In genomic region chr14:67420102-67420739, GRCh38 we compare ENCODE assay signal across 8 cellular contexts. TPM values are rescaled to one million over a fixed set of nuclear protein-coding genes. Genes with fewer than 3 reads are reported as not detected.
DNase-seq lines count a peak whose midpoint lies in the region; ATAC-seq and TF ChIP-seq lines count a peak whose summit lies in the region.

No MANE protein-coding gene starts in this region.

- no peak overlapping the region for H3K27ac ChIP-seq in MM.1S (ENCODE audit: low read length)

- no peak overlapping the region for H3K9ac ChIP-seq in MM.1S (ENCODE audit: low read length)

- no peaks in the 10 kb centered on the region for H3K36me3 ChIP-seq in MM.1S (replicated peaks; ENCODE audit: insufficient read depth, low read length)

- no peak overlapping the region for H2AFZ ChIP-seq in MM.1S (ENCODE audit: low read length)

- DNase-seq in GM10248 (ENCODE audit: extremely low spot score) (no peak), MM.1S (peak; percentile 43), neural crest cell (ENCODE audit: low read depth, low spot score) (no peak), ureter (ENCODE audit: low spot score) (no peak), NCI-H345 (lab: John Stamatoyannopoulos, UW) (no peak), superior temporal gyrus (ENCODE audit: extremely low spot score) (no peak)
- peak; percentile 19 for DNase-seq in activated T-helper 2 cell treated with anti-CD3 and anti-CD28 coated beads, Interferon-gamma antibody, Interleukin-2, Interleukin-4, amounts not matched to agents 10 μg/mL and 5 μg/mL and 100 μg/mL, durations not matched to agents 14 hours and 24 hours and 36 hours (ENCODE audit: low spot score)

- no peaks in the 10 kb centered on the region for H3K27me3 ChIP-seq in MM.1S (replicated peaks; ENCODE audit: insufficient read depth, low read length)

- no peaks in the 10 kb centered on the region for H3K9me3 ChIP-seq in MM.1S (replicated peaks; ENCODE audit: insufficient read depth, low read length)

- no peaks in the 10 kb centered on the region for H3K4me1 Mint-ChIP-seq in activated T-helper 2 cell treated with anti-CD3 and anti-CD28 coated beads, Interferon-gamma antibody, Interleukin-2, Interleukin-4, amounts not matched to agents 10 μg/mL and 5 μg/mL and 100 μg/mL, durations not matched to agents 14 hours and 24 hours and 36 hours (ENCODE audit: low read depth)
- H3K4me1 Mint-ChIP-seq in neural crest cell: no peaks in the 10 kb centered on the region

- peaks cover 16% of the 10 kb centered on the region for H3K27me3 Mint-ChIP-seq in activated T-helper 2 cell treated with anti-CD3 and anti-CD28 coated beads, Interferon-gamma antibody, Interleukin-2, Interleukin-4, amounts not matched to agents 10 μg/mL and 5 μg/mL and 100 μg/mL, durations not matched to agents 14 hours and 24 hours and 36 hours (ENCODE audit: low read depth)
- H3K27me3 Mint-ChIP-seq in neural crest cell (ENCODE audit: low read depth): no peaks in the 10 kb centered on the region

- no peaks in the 10 kb centered on the region for H3F3A ChIP-seq in MM.1S (ENCODE audit: insufficient read depth, low read length)

- no peak overlapping the region for H3K4me3 ChIP-seq in MM.1S (ENCODE audit: low read length)

- no peak overlapping the region for H3K4me2 ChIP-seq in MM.1S (ENCODE audit: low read depth, low read length)

- H3K36me3 Mint-ChIP-seq in activated T-helper 2 cell treated with anti-CD3 and anti-CD28 coated beads, Interferon-gamma antibody, Interleukin-2, Interleukin-4, amounts not matched to agents 10 μg/mL and 5 μg/mL and 100 μg/mL, durations not matched to agents 14 hours and 24 hours and 36 hours (ENCODE audit: low read depth): no peaks in the 10 kb centered on the region
- H3K36me3 Mint-ChIP-seq in neural crest cell (ENCODE audit: low read depth): no peaks in the 10 kb centered on the region

- no peaks in the 10 kb centered on the region for H3K9me2 ChIP-seq in MM.1S (replicated peaks; ENCODE audit: insufficient read depth, low read length)

- ATAC-seq in HG02798 (IDR thresholded peaks at IDR 0.05; ENCODE audit: poor library complexity, unreplicated experiment): no peak

- no peaks in the 10 kb centered on the region for H3K9me3 Mint-ChIP-seq in activated T-helper 2 cell treated with anti-CD3 and anti-CD28 coated beads, Interferon-gamma antibody, Interleukin-2, Interleukin-4, amounts not matched to agents 10 μg/mL and 5 μg/mL and 100 μg/mL, durations not matched to agents 14 hours and 24 hours and 36 hours
- H3K9me3 Mint-ChIP-seq in neural crest cell: no peaks in the 10 kb centered on the region

- TF ChIP-seq CTCF in GM10248 (IDR thresholded peaks at IDR 0.05; ENCODE audit: control extremely low read depth, extremely low read depth, low read depth, missing control alignments) (peak; percentile 62), MM.1S (IDR thresholded peaks at IDR 0.05; ENCODE audit: low read length) (peak; percentile 67), neural crest cell (conservative IDR thresholded peaks at IDR 0.05) (peak; percentile 34)

- intact Hi-C loops in activated T-helper 2 cell treated with anti-CD3 and anti-CD28 coated beads, Interferon-gamma antibody, Interleukin-2, Interleukin-4, amounts not matched to agents 10 μg/mL and 5 μg/mL and 100 μg/mL, durations not matched to agents 14 hours and 24 hours and 36 hours (cut with micrococcal nuclease): no loop called here

- no peaks in the 10 kb centered on the region for H3K79me2 ChIP-seq in MM.1S (ENCODE audit: low read length)

- no peak overlapping the region for H3K4me3 Mint-ChIP-seq in activated T-helper 2 cell treated with anti-CD3 and anti-CD28 coated beads, Interferon-gamma antibody, Interleukin-2, Interleukin-4, amounts not matched to agents 10 μg/mL and 5 μg/mL and 100 μg/mL, durations not matched to agents 14 hours and 24 hours and 36 hours (ENCODE audit: low read depth)
- H3K4me3 Mint-ChIP-seq in neural crest cell: no peak overlapping the region

- H3K4me1 ChIP-seq in MM.1S (ENCODE audit: low read length): no peaks in the 10 kb centered on the region

- H4K20me1 ChIP-seq in MM.1S (ENCODE audit: insufficient read depth, low read length): no peaks in the 10 kb centered on the region

- no peak overlapping the region for H3K27ac Mint-ChIP-seq in activated T-helper 2 cell treated with anti-CD3 and anti-CD28 coated beads, Interferon-gamma antibody, Interleukin-2, Interleukin-4, amounts not matched to agents 10 μg/mL and 5 μg/mL and 100 μg/mL, durations not matched to agents 14 hours and 24 hours and 36 hours
- H3K27ac Mint-ChIP-seq in neural crest cell (ENCODE audit: unreplicated experiment): no peak overlapping the region

- POLR2A ChIA-PET in GM10248 (lab: Yijun Ruan, JAX): no interaction called here

- CTCF ChIA-PET in GM10248 (lab: Yijun Ruan, JAX): interaction anchor here (0.7 to 31.7 kb wide), 8 partner anchors 6 to 1061 kb away, joined by 3 to 695 read pairs (median 6); no protein-coding TSS in a partner anchor

RNA-seq across cellular contexts. Expression of gene PLEK2, which starts 8.3 kb away (rescaled TPM):
- total RNA-seq in activated T-helper 2 cell treated with anti-CD3 and anti-CD28 coated beads, Interferon-gamma antibody, Interleukin-2, Interleukin-4, amounts not matched to agents 10 μg/mL and 5 μg/mL and 100 μg/mL, durations not matched to agents 14 hours and 24 hours and 36 hours: 0.37 TPM in 1 of 2 replicates, not detected in the other
- not detected in 2 replicates for total RNA-seq in neural crest cell
- total RNA-seq in ureter: 21.7 TPM

Comparison
In these comparisons a context has a peak if more than half of its experiments do, and no peak if none do; other contexts are left out.
1. DNase-seq: peak in MM.1S (single experiment) and activated T-helper 2 cell treated with anti-CD3 and anti-CD28 coated beads, Interferon-gamma antibody, Interleukin-2, Interleukin-4, amounts not matched to agents 10 μg/mL and 5 μg/mL and 100 μg/mL, durations not matched to agents 14 hours and 24 hours and 36 hours (single experiment); none in GM10248 (single experiment), neural crest cell (single experiment), ureter (single experiment), NCI-H345 (single experiment) and superior temporal gyrus (single experiment).
2. RNA of gene PLEK2, which starts 8.3 kb away (total RNA-seq): 21.7 TPM in ureter (single experiment); 0.37 TPM in activated T-helper 2 cell treated with anti-CD3 and anti-CD28 coated beads, Interferon-gamma antibody, Interleukin-2, Interleukin-4, amounts not matched to agents 10 μg/mL and 5 μg/mL and 100 μg/mL, durations not matched to agents 14 hours and 24 hours and 36 hours and not detected in neural crest cell; every median in the first group is over 10 times any median in the second.
3. Peak in every context shown above with its lines, with median percentiles within 50 percentile points of each other: CTCF ChIP-seq.